Comparison of ENCODE assay signal across 1 cellular context in the genomic region with DNA sequence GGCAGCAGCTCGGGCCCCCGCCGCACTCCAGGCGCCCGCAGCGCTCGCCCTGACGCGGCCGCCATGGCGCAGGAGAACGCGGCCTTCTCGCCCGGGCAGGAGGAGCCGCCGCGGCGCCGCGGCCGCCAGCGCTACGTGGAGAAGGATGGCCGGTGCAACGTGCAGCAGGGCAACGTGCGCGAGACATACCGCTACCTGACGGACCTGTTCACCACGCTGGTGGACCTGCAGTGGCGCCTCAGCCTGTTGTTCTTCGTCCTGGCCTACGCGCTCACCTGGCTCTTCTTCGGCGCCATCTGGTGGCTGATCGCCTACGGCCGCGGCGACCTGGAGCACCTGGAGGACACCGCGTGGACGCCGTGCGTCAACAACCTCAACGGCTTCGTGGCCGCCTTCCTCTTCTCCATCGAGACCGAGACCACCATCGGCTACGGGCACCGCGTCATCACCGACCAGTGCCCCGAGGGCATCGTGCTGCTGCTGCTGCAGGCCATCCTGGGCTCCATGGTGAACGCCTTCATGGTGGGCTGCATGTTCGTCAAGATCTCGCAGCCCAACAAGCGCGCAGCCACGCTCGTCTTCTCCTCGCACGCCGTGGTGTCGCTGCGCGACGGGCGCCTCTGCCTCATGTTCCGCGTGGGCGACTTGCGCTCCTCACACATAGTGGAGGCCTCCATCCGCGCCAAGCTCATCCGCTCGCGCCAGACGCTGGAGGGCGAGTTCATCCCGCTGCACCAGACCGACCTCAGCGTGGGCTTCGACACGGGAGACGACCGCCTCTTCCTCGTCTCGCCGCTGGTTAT.
TF ChIP-seq lines count a peak whose summit lies in the region.

No MANE protein-coding gene starts in this region.

TF ChIP-seq in WTC11, 78 proteins besides CTCF, POLR2A, EP300 and RAD21 (continued from another document and continues in another):
- TF ChIP-seq, protein P1, sequence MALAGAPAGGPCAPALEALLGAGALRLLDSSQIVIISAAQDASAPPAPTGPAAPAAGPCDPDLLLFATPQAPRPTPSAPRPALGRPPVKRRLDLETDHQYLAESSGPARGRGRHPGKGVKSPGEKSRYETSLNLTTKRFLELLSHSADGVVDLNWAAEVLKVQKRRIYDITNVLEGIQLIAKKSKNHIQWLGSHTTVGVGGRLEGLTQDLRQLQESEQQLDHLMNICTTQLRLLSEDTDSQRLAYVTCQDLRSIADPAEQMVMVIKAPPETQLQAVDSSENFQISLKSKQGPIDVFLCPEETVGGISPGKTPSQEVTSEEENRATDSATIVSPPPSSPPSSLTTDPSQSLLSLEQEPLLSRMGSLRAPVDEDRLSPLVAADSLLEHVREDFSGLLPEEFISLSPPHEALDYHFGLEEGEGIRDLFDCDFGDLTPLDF (CRISPR knock-in tag; IDR thresholded peaks at IDR 0.05), result peak; percentile 89
- TF ChIP-seq ZNF416 (CRISPR knock-in tag; IDR thresholded peaks at IDR 0.05) (no peak), MXD4 (CRISPR knock-in tag; IDR thresholded peaks at IDR 0.05; ENCODE audit: borderline replicate concordance) (no peak), TCF7 (CRISPR knock-in tag; IDR thresholded peaks at IDR 0.05; ENCODE audit: low read depth) (peak; percentile 96), ATF1 (CRISPR knock-in tag; IDR thresholded peaks at IDR 0.05) (no peak), NFATC4 (CRISPR knock-in tag; IDR thresholded peaks at IDR 0.05) (no peak), GTF2I (CRISPR knock-in tag; conservative IDR thresholded peaks at IDR 0.05) (no peak), RORB (CRISPR knock-in tag; IDR thresholded peaks at IDR 0.05) (no peak), ZBTB21 (CRISPR knock-in tag; IDR thresholded peaks at IDR 0.05; ENCODE audit: borderline replicate concordance) (peak; percentile 92), JAZF1 (CRISPR knock-in tag; IDR thresholded peaks at IDR 0.05) (no peak), ZNF219 (CRISPR knock-in tag; IDR thresholded peaks at IDR 0.05; ENCODE audit: borderline replicate concordance) (no peak), NFYB (CRISPR knock-in tag; conservative IDR thresholded peaks at IDR 0.05; ENCODE audit: low read depth) (peak; percentile 38; the same call in 1 of the 2 replicates), SMAD4 (CRISPR knock-in tag; IDR thresholded peaks at IDR 0.05) (peak; percentile 79), SOX15 (CRISPR knock-in tag; IDR thresholded peaks at IDR 0.05) (no peak), FOXP1 (CRISPR knock-in tag; IDR thresholded peaks at IDR 0.05; ENCODE audit: borderline replicate concordance) (peak; percentile 99), EMX1 (CRISPR knock-in tag; IDR thresholded peaks at IDR 0.05) (no peak), ZNF138 (CRISPR knock-in tag; conservative IDR thresholded peaks at IDR 0.05) (peak; percentile 95), ETV6 (CRISPR knock-in tag; IDR thresholded peaks at IDR 0.05) (peak; percentile 69), JUN (CRISPR knock-in tag; IDR thresholded peaks at IDR 0.05) (peak; percentile 92; the same call in 1 of the 2 replicates), ZNF671 (CRISPR knock-in tag; IDR thresholded peaks at IDR 0.05) (no peak), FOXJ3 (CRISPR knock-in tag; IDR thresholded peaks at IDR 0.05; ENCODE audit: borderline replicate concordance) (no peak), SMAD3 (CRISPR knock-in tag; IDR thresholded peaks at IDR 0.05; ENCODE audit: borderline replicate concordance) (peak; percentile 87)
- TF ChIP-seq, protein P2, sequence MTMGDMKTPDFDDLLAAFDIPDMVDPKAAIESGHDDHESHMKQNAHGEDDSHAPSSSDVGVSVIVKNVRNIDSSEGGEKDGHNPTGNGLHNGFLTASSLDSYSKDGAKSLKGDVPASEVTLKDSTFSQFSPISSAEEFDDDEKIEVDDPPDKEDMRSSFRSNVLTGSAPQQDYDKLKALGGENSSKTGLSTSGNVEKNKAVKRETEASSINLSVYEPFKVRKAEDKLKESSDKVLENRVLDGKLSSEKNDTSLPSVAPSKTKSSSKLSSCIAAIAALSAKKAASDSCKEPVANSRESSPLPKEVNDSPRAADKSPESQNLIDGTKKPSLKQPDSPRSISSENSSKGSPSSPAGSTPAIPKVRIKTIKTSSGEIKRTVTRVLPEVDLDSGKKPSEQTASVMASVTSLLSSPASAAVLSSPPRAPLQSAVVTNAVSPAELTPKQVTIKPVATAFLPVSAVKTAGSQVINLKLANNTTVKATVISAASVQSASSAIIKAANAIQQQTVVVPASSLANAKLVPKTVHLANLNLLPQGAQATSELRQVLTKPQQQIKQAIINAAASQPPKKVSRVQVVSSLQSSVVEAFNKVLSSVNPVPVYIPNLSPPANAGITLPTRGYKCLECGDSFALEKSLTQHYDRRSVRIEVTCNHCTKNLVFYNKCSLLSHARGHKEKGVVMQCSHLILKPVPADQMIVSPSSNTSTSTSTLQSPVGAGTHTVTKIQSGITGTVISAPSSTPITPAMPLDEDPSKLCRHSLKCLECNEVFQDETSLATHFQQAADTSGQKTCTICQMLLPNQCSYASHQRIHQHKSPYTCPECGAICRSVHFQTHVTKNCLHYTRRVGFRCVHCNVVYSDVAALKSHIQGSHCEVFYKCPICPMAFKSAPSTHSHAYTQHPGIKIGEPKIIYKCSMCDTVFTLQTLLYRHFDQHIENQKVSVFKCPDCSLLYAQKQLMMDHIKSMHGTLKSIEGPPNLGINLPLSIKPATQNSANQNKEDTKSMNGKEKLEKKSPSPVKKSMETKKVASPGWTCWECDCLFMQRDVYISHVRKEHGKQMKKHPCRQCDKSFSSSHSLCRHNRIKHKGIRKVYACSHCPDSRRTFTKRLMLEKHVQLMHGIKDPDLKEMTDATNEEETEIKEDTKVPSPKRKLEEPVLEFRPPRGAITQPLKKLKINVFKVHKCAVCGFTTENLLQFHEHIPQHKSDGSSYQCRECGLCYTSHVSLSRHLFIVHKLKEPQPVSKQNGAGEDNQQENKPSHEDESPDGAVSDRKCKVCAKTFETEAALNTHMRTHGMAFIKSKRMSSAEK (CRISPR knock-in tag; IDR thresholded peaks at IDR 0.05; ENCODE audit: borderline replicate concordance), result no peak
- TF ChIP-seq, protein P3, sequence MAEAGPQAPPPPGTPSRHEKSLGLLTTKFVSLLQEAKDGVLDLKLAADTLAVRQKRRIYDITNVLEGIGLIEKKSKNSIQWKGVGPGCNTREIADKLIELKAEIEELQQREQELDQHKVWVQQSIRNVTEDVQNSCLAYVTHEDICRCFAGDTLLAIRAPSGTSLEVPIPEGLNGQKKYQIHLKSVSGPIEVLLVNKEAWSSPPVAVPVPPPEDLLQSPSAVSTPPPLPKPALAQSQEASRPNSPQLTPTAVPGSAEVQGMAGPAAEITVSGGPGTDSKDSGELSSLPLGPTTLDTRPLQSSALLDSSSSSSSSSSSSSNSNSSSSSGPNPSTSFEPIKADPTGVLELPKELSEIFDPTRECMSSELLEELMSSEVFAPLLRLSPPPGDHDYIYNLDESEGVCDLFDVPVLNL (CRISPR knock-in tag; IDR thresholded peaks at IDR 0.05; ENCODE audit: borderline replicate concordance, low read depth), result peak; percentile 85; the same call in 1 of the 2 replicates
- TF ChIP-seq, protein P4, sequence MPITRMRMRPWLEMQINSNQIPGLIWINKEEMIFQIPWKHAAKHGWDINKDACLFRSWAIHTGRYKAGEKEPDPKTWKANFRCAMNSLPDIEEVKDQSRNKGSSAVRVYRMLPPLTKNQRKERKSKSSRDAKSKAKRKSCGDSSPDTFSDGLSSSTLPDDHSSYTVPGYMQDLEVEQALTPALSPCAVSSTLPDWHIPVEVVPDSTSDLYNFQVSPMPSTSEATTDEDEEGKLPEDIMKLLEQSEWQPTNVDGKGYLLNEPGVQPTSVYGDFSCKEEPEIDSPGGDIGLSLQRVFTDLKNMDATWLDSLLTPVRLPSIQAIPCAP (CRISPR knock-in tag; IDR thresholded peaks at IDR 0.05), result peak; percentile 91; the same call in 1 of the 2 replicates
- TF ChIP-seq, protein P5, sequence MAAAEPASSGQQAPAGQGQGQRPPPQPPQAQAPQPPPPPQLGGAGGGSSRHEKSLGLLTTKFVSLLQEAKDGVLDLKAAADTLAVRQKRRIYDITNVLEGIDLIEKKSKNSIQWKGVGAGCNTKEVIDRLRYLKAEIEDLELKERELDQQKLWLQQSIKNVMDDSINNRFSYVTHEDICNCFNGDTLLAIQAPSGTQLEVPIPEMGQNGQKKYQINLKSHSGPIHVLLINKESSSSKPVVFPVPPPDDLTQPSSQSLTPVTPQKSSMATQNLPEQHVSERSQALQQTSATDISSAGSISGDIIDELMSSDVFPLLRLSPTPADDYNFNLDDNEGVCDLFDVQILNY (CRISPR knock-in tag; IDR thresholded peaks at IDR 0.05), result no peak
- TF ChIP-seq, protein P6, sequence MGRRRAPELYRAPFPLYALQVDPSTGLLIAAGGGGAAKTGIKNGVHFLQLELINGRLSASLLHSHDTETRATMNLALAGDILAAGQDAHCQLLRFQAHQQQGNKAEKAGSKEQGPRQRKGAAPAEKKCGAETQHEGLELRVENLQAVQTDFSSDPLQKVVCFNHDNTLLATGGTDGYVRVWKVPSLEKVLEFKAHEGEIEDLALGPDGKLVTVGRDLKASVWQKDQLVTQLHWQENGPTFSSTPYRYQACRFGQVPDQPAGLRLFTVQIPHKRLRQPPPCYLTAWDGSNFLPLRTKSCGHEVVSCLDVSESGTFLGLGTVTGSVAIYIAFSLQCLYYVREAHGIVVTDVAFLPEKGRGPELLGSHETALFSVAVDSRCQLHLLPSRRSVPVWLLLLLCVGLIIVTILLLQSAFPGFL (CRISPR knock-in tag; IDR thresholded peaks at IDR 0.05; ENCODE audit: borderline replicate concordance), result no peak
- TF ChIP-seq, protein P7, sequence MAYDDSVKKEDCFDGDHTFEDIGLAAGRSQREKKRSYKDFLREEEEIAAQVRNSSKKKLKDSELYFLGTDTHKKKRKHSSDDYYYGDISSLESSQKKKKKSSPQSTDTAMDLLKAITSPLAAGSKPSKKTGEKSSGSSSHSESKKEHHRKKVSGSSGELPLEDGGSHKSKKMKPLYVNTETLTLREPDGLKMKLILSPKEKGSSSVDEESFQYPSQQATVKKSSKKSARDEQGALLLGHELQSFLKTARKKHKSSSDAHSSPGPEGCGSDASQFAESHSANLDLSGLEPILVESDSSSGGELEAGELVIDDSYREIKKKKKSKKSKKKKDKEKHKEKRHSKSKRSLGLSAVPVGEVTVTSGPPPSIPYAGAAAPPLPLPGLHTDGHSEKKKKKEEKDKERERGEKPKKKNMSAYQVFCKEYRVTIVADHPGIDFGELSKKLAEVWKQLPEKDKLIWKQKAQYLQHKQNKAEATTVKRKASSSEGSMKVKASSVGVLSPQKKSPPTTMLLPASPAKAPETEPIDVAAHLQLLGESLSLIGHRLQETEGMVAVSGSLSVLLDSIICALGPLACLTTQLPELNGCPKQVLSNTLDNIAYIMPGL (CRISPR knock-in tag; IDR thresholded peaks at IDR 0.05), result peak; percentile 95
- TF ChIP-seq, protein P8, sequence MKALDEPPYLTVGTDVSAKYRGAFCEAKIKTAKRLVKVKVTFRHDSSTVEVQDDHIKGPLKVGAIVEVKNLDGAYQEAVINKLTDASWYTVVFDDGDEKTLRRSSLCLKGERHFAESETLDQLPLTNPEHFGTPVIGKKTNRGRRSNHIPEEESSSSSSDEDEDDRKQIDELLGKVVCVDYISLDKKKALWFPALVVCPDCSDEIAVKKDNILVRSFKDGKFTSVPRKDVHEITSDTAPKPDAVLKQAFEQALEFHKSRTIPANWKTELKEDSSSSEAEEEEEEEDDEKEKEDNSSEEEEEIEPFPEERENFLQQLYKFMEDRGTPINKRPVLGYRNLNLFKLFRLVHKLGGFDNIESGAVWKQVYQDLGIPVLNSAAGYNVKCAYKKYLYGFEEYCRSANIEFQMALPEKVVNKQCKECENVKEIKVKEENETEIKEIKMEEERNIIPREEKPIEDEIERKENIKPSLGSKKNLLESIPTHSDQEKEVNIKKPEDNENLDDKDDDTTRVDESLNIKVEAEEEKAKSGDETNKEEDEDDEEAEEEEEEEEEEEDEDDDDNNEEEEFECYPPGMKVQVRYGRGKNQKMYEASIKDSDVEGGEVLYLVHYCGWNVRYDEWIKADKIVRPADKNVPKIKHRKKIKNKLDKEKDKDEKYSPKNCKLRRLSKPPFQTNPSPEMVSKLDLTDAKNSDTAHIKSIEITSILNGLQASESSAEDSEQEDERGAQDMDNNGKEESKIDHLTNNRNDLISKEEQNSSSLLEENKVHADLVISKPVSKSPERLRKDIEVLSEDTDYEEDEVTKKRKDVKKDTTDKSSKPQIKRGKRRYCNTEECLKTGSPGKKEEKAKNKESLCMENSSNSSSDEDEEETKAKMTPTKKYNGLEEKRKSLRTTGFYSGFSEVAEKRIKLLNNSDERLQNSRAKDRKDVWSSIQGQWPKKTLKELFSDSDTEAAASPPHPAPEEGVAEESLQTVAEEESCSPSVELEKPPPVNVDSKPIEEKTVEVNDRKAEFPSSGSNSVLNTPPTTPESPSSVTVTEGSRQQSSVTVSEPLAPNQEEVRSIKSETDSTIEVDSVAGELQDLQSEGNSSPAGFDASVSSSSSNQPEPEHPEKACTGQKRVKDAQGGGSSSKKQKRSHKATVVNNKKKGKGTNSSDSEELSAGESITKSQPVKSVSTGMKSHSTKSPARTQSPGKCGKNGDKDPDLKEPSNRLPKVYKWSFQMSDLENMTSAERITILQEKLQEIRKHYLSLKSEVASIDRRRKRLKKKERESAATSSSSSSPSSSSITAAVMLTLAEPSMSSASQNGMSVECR (CRISPR knock-in tag; IDR thresholded peaks at IDR 0.05; ENCODE audit: borderline replicate concordance), result peak; percentile 96
- TF ChIP-seq, protein P9, sequence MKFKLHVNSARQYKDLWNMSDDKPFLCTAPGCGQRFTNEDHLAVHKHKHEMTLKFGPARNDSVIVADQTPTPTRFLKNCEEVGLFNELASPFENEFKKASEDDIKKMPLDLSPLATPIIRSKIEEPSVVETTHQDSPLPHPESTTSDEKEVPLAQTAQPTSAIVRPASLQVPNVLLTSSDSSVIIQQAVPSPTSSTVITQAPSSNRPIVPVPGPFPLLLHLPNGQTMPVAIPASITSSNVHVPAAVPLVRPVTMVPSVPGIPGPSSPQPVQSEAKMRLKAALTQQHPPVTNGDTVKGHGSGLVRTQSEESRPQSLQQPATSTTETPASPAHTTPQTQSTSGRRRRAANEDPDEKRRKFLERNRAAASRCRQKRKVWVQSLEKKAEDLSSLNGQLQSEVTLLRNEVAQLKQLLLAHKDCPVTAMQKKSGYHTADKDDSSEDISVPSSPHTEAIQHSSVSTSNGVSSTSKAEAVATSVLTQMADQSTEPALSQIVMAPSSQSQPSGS (CRISPR knock-in tag; IDR thresholded peaks at IDR 0.05; ENCODE audit: borderline replicate concordance, low read depth), result peak; percentile 88; the same call in 1 of the 2 replicates
- TF ChIP-seq, protein P10, sequence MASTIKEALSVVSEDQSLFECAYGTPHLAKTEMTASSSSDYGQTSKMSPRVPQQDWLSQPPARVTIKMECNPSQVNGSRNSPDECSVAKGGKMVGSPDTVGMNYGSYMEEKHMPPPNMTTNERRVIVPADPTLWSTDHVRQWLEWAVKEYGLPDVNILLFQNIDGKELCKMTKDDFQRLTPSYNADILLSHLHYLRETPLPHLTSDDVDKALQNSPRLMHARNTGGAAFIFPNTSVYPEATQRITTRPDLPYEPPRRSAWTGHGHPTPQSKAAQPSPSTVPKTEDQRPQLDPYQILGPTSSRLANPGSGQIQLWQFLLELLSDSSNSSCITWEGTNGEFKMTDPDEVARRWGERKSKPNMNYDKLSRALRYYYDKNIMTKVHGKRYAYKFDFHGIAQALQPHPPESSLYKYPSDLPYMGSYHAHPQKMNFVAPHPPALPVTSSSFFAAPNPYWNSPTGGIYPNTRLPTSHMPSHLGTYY (CRISPR knock-in tag; IDR thresholded peaks at IDR 0.05), result no peak
- TF ChIP-seq, protein P11, sequence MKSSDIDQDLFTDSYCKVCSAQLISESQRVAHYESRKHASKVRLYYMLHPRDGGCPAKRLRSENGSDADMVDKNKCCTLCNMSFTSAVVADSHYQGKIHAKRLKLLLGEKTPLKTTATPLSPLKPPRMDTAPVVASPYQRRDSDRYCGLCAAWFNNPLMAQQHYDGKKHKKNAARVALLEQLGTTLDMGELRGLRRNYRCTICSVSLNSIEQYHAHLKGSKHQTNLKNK (CRISPR knock-in tag; IDR thresholded peaks at IDR 0.05), result no peak
